ENCODE assay signal across 18 cellular contexts in genomic region chr6:155583997-155584396, GRCh38.
DNase-seq lines count a peak whose midpoint lies in the region; ATAC-seq, FAIRE-seq and TF ChIP-seq lines count a peak whose summit lies in the region.
"Had no signal": no experiment of that assay in that cellular context is flagged by ENCODE, and none has a peak within 500 bp of the region (broad histone marks: within the 10 kb centered on the region; RNA-seq: fewer than 3 reads in every experiment).

No MANE protein-coding gene starts in this region.

- intact Hi-C loops in mucosa of descending colon (cut with DNase I, micrococcal nuclease) = no loop called here

- H3K9me3 ChIP-seq in Loucy (ENCODE audit: insufficient read depth, low read depth, low read length) (no peaks in the 10 kb centered on the region), mucosa of descending colon (no peaks in the 10 kb centered on the region)
- H3K9me3 ChIP-seq: MG63 had no signal

- peaks cover 12% of the 10 kb centered on the region for H3K4me1 ChIP-seq in Loucy (ENCODE audit: insufficient read depth, low read length, poor library complexity, severe bottlenecking)
- peaks cover 4% of the 10 kb centered on the region for H3K4me1 ChIP-seq in mucosa of descending colon (ENCODE audit: low read depth)

- H3K36me3 ChIP-seq in Loucy (ENCODE audit: insufficient read depth, low read length) (no peaks in the 10 kb centered on the region), mucosa of descending colon (ENCODE audit: low read depth) (no peaks in the 10 kb centered on the region)
- H3K36me3 ChIP-seq: MG63 had no signal

- no peaks in the 10 kb centered on the region for H3F3A ChIP-seq in Loucy (ENCODE audit: low read depth)

- no peaks in the 10 kb centered on the region for H3K27me3 ChIP-seq in Loucy (ENCODE audit: insufficient read depth, low read length, poor library complexity, severe bottlenecking)
- H3K27me3 ChIP-seq: MG63 had no signal

- TF ChIP-seq CTCF in Loucy (conservative IDR thresholded peaks at IDR 0.05; ENCODE audit: low read length) (no peak), mucosa of descending colon (IDR thresholded peaks at IDR 0.05) (no peak)

- ATAC-seq in GM21515 (IDR thresholded peaks at IDR 0.05; ENCODE audit: unreplicated experiment) (peak; percentile 78), mucosa of descending colon (peak; percentile 40), HG02763 (IDR thresholded peaks at IDR 0.05; ENCODE audit: unreplicated experiment) (no peak)
- ATAC-seq: CD8-positive, alpha-beta T cell; K562 had no signal

- no peak for DNase-seq in GM18507 (ENCODE audit: extremely low spot score, insufficient read length, low read depth)
- peak in 1 of 3 donors; percentile 7 for DNase-seq in mucosa of descending colon
- no peak for DNase-seq in KBM-7
- no peak for DNase-seq in amygdala (lab: John Stamatoyannopoulos, UW)
- DNase-seq: CD8-positive, alpha-beta T cell; H9; MG63; NCI-H1105; NCI-H187 treated with DMSO at 0.1 percent for 48 hours; NCI-H2171 treated with DMSO at 0.1 percent for 48 hours; NCI-H774; SHP77 treated with DMSO at 0.1 percent for 48 hours had no signal

- no peaks in the 10 kb centered on the region for H3K79me2 ChIP-seq in Loucy (ENCODE audit: insufficient read depth, low read length)

- no peaks in the 10 kb centered on the region for H3K9me2 ChIP-seq in Loucy (replicated peaks; ENCODE audit: low read depth, low read length)

- no peaks in the 10 kb centered on the region for H4K20me1 ChIP-seq in Loucy (ENCODE audit: insufficient read depth, low read length, poor library complexity, severe bottlenecking)

- H2AFZ ChIP-seq in Loucy (ENCODE audit: low read length) = peak overlapping the region; percentile 74

- no peak overlapping the region for H3K9ac ChIP-seq in Loucy (ENCODE audit: low read depth, low read length, poor library complexity, severe bottlenecking)

- FAIRE-seq in GM18507 (lab: Jason Lieb, UNC) = peak; percentile 18
- FAIRE-seq: HTR-8/SVneo, K562, RCC 7860 had no signal

- H3K4me3 ChIP-seq in Loucy (ENCODE audit: low read length, poor library complexity, severe bottlenecking) (no peak overlapping the region), mucosa of descending colon (no peak overlapping the region)
- H3K4me3 ChIP-seq: K562, MG63 had no signal

- H3K4me2 ChIP-seq in Loucy (ENCODE audit: low read depth, low read length, poor library complexity, severe bottlenecking) = no peak overlapping the region

- in situ Hi-C loops in KBM-7 (cut with MboI; ENCODE audit: low pct_unique_long_range_greater_than_20kb, low sequenced_read_pairs) = no loop called here
